ENCODE assay signal across 9 cellular contexts in genomic region chr9:126327750-126328120, GRCh38. TPM values are rescaled to one million over a fixed set of nuclear protein-coding genes. Genes with fewer than 3 reads are reported as not detected.
DNase-seq lines count a peak whose midpoint lies in the region; ATAC-seq, FAIRE-seq and TF ChIP-seq lines count a peak whose summit lies in the region.
"Had no signal": no experiment of that assay in that cellular context is flagged by ENCODE, and none has a peak within 500 bp of the region (broad histone marks: within the 10 kb centered on the region; RNA-seq: fewer than 3 reads in every experiment).

No MANE protein-coding gene starts in this region.

- peaks cover 0 to 7% (median 5%) of the 10 kb centered on the region in 3 donors for H3K9me3 ChIP-seq in adrenal gland (replicated peaks in 1 of 3)
- peaks cover 12% of the 10 kb centered on the region for H3K9me3 ChIP-seq in mesodermal cell (ENCODE audit: control insufficient read depth, low read length)
- H3K9me3 ChIP-seq in thymus (ENCODE audit: control insufficient read depth), result no peaks in the 10 kb centered on the region

- H3K4me3 Mint-ChIP-seq in activated T-cell treated with anti-CD3 and anti-CD28 coated beads, Interleukin-2, amount 50 U/mL, for 72 hours, result peak overlapping the region; percentile 75 to 82

- H3K9me3 Mint-ChIP-seq in activated T-cell treated with anti-CD3 and anti-CD28 coated beads, Interleukin-2, amount 50 U/mL, for 72 hours, result peaks cover 0 to 2% of the 10 kb centered on the region in 2 donors

- no peak for TF ChIP-seq CTCF in adrenal gland (IDR thresholded peaks at IDR 0.05)

- WGBS in adrenal gland, 4 donors, result 63 to 72% (median 71%) methylated on average over 5 of the region's 5 CpGs
- 70% methylated on average over 4 of the region's 5 CpGs; no CpG with 5 or more reads in 1 of the 2 experiments for WGBS in mesodermal cell (ENCODE audit: insufficient coverage in 2 of 2), 2 experiments
- WGBS in thymus, result 54% methylated on average over 5 of the region's 5 CpGs

- ATAC-seq in activated T-cell treated with anti-CD3 and anti-CD28 coated beads, Interleukin-2, amount 50 U/mL, for 72 hours (replicated peaks in 1 of 2), result no peak
- no peak for ATAC-seq in HG03521 (IDR thresholded peaks at IDR 0.05; ENCODE audit: unreplicated experiment)

- H3K4me1 Mint-ChIP-seq in activated T-cell treated with anti-CD3 and anti-CD28 coated beads, Interleukin-2, amount 50 U/mL, for 72 hours (ENCODE audit: low read depth), result peaks cover 43% of the 10 kb centered on the region

- H3K27me3 ChIP-seq in adrenal gland (no peaks in the 10 kb centered on the region), thymus (ENCODE audit: control insufficient read depth, insufficient read depth) (no peaks in the 10 kb centered on the region)

- peak overlapping the region in 2 of 5 donors; percentile 64 to 87 for H3K27ac ChIP-seq in adrenal gland
- peak overlapping the region; percentile 1 for H3K27ac ChIP-seq in mesodermal cell (ENCODE audit: low read depth, low read length, severe bottlenecking)
- H3K27ac ChIP-seq in thymus (ENCODE audit: low read depth), result peak overlapping the region; percentile 53

- peaks cover 11% of the 10 kb centered on the region for H3K27me3 Mint-ChIP-seq in activated T-cell treated with anti-CD3 and anti-CD28 coated beads, Interleukin-2, amount 50 U/mL, for 72 hours (ENCODE audit: low read depth)

- H3K4me1 ChIP-seq in adrenal gland (replicated peaks in 1 of 2) (peaks cover 7 to 21% of the 10 kb centered on the region in 2 donors), mesodermal cell (ENCODE audit: control insufficient read depth, insufficient read depth, low read length, poor library complexity, severe bottlenecking) (peaks cover 20% of the 10 kb centered on the region), thymus (ENCODE audit: control insufficient read depth, insufficient read depth, low read length) (peaks cover 30% of the 10 kb centered on the region)

- peak overlapping the region in 3 of 4 donors; percentile 18 to 90 (median 38) for H3K4me3 ChIP-seq in adrenal gland
- H3K4me3 ChIP-seq in mesodermal cell (ENCODE audit: extremely low read depth, insufficient read depth, low read length, poor library complexity, severe bottlenecking), result peak overlapping the region; percentile 45
- H3K4me3 ChIP-seq in thymus (ENCODE audit: low read length), result peak overlapping the region; percentile 94

- no peak for FAIRE-seq in HTR-8/SVneo (lab: Jason Lieb, UNC)

- no peak for DNase-seq in activated T-cell treated with anti-CD3 and anti-CD28 coated beads, Interleukin-2, amount 50 U/mL, for 72 hours
- no peak for DNase-seq in activated T-cell treated with anti-CD3 and anti-CD28 coated beads, Interleukin-2, amount 50 U/mL, for 48 hours
- DNase-seq in adrenal gland, result peak in 1 of 7 donors; percentile 9
- no peak for DNase-seq in HTR-8/SVneo (ENCODE audit: insufficient read length, low spot score)
- DNase-seq in NCI-H510A (lab: John Stamatoyannopoulos, UW), result no peak
- DNase-seq: activated CD4-positive, CD25-positive, alpha-beta regulatory T cell had no signal

- TF ChIP-seq POLR2A in adrenal gland (IDR thresholded peaks at IDR 0.05), result no peak

- peaks cover 3% of the 10 kb centered on the region in 2 donors for H3K36me3 Mint-ChIP-seq in activated T-cell treated with anti-CD3 and anti-CD28 coated beads, Interleukin-2, amount 50 U/mL, for 72 hours (ENCODE audit: insufficient read depth in 2 of 2)

- H3K27ac Mint-ChIP-seq in activated T-cell treated with anti-CD3 and anti-CD28 coated beads, Interleukin-2, amount 50 U/mL, for 72 hours, result peak overlapping the region; percentile 52

- intact Hi-C loops in adrenal gland (cut with DNase I), result no loop called here

- H3K36me3 ChIP-seq in adrenal gland (replicated peaks in 1 of 2) (no peaks in the 10 kb centered on the region), mesodermal cell (ENCODE audit: control insufficient read depth, insufficient read depth, low read length) (peaks cover 5% of the 10 kb centered on the region), thymus (ENCODE audit: control insufficient read depth, insufficient read depth) (no peaks in the 10 kb centered on the region)

RNA-seq across cellular contexts. Expression of gene MVB12B, which starts 1.1 kb away (rescaled TPM):
- total RNA-seq in activated T-cell treated with anti-CD3 and anti-CD28 coated beads, Interleukin-2, amount 50 U/mL, for 72 hours, result 10 to 100 TPM; 11.5 to 17.1 TPM
- 10 to 100 TPM; 10.8 to 20.5 (median 14.0) TPM for total RNA-seq in adrenal gland
- 1 to 10 TPM; 5.9 to 9.5 (median 6.5) TPM for polyA plus RNA-seq in adrenal gland
- 19.5 TPM for polyA plus RNA-seq in mesodermal cell (2013, experiment 1 of 2)
- polyA plus RNA-seq in mesodermal cell (2013, experiment 2 of 2), result 17.1 TPM
- 11.5 TPM for polyA plus RNA-seq in thymus

Comparison
In these comparisons a context has a peak if more than half of its experiments do, and no peak if none do; other contexts are left out.
1. H3K4me3 ChIP-seq: peak in every context shown above with its lines; median percentile 94 in thymus; 45 in mesodermal cell; 38 in adrenal gland.